Comparison of ENCODE assay signal across 10 cellular contexts in the genomic region with DNA sequence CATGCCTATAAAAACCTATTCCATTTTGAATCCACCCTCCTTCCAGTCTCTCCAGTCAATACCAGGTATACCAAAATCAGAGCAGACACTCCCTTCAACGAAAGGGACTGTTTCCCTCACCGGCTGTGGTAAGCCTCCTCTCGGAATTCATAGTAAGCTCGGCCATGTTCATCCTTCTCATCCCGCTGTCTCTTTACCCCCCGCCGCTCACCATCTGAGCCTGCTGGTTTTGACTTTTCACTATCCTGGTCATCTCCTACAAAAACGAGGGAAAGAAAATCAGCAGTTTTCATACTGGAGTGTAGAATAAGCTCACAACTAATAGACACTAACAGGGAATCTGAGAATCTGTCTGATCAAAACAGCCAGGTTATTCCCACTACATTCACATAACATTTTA. TPM values are rescaled to one million over a fixed set of nuclear protein-coding genes. Genes with fewer than 3 reads are reported as not detected.
DNase-seq lines count a peak whose midpoint lies in the region; ATAC-seq and TF ChIP-seq lines count a peak whose summit lies in the region.
"Had no signal": no experiment of that assay in that cellular context is flagged by ENCODE, and none has a peak within 500 bp of the region (broad histone marks: within the 10 kb centered on the region; RNA-seq: fewer than 3 reads in every experiment).

No MANE protein-coding gene starts in this region.

- CTCF ChIA-PET in SK-N-SH (lab: Yijun Ruan, JAX) = interaction anchor here (1.0 to 1.9 kb wide), 4 partner anchors 30 to 133 kb away, joined by 3 to 6 read pairs (median 4); a partner anchor contains a TSS
- CTCF ChIA-PET in activated B cell treated with CpG ODN at 0.5 μM for 24 hours (lab: Charles Lee) = no interaction called here

- peaks cover 89% of the 10 kb centered on the region for H3K36me3 Mint-ChIP-seq in activated B cell treated with CpG ODN at 0.5 μM for 24 hours (ENCODE audit: low read depth)

- peaks cover 51 to 66% of the 10 kb centered on the region in 2 experiments for H3K36me3 ChIP-seq in SK-N-SH (replicated peaks in 1 of 2; ENCODE audit: control insufficient read depth in 1 of 2, insufficient read depth in 2 of 2, low read length in 1 of 2)

- no peak for TF ChIP-seq RAD21 in SK-N-SH (IDR thresholded peaks at IDR 0.05; ENCODE audit: low read length)

- no peaks in the 10 kb centered on the region for H3K27me3 Mint-ChIP-seq in activated B cell treated with CpG ODN at 0.5 μM for 24 hours

- ATAC-seq in SK-N-SH treated with all-trans-retinoic acid at 6 μM for 48 hours (no peak), activated B cell treated with CpG ODN at 0.5 μM for 24 hours (ENCODE audit: low read depth) (no peak), GM18502 (IDR thresholded peaks at IDR 0.05; ENCODE audit: poor library complexity, unreplicated experiment) (no peak)

- peaks cover 26% of the 10 kb centered on the region for H3F3A ChIP-seq in SK-N-SH (replicated peaks; ENCODE audit: insufficient read depth)

- H3K4me2 ChIP-seq in SK-N-SH = peak overlapping the region; percentile 93

- H3K27me3 ChIP-seq in SK-N-SH (ENCODE audit: insufficient read depth) = no peaks in the 10 kb centered on the region

- H3K9ac ChIP-seq in SK-N-SH = peak overlapping the region; percentile 88; the same call in 1 of the 2 replicates

- H4K20me1 ChIP-seq in SK-N-SH (ENCODE audit: insufficient read depth) = peaks cover 36% of the 10 kb centered on the region

- no peak for DNase-seq in SK-N-SH
- DNase-seq in activated B cell treated with CpG ODN at 0.5 μM for 24 hours = no peak
- DNase-seq in fibroblast of mammary gland (ENCODE audit: low read depth) = no peak
- no peak for DNase-seq in skeletal muscle cell (ENCODE audit: low read depth)
- DNase-seq in DMS 273 (lab: John Stamatoyannopoulos, UW; ENCODE audit: unreplicated experiment) = no peak
- no peak for DNase-seq in GM20000 (ENCODE audit: low spot score)
- DNase-seq: ACHN, cortex of kidney had no signal

- POLR2A ChIA-PET in SK-N-SH (lab: Yijun Ruan, JAX) (interaction anchor here (0.9 to 4.5 kb wide), 3 partner anchors 14 to 117 kb away, joined by 3 to 24 read pairs (median 3); no protein-coding TSS in a partner anchor), activated B cell treated with CpG ODN at 0.5 μM for 24 hours (lab: Charles Lee) (interaction anchor here (0.6 to 8.9 kb wide), 6 partner anchors 10 to 117 kb away, joined by 3 to 188 read pairs (median 3); a partner anchor contains a TSS)

- H2AFZ ChIP-seq in SK-N-SH (ENCODE audit: low read depth) = no peak overlapping the region

- WGBS in SK-N-SH (ENCODE audit: low lambda C conversion rate) = 56% methylated on average over 8 of the region's 8 CpGs

- H3K4me3 Mint-ChIP-seq in activated B cell treated with CpG ODN at 0.5 μM for 24 hours = peak overlapping the region; percentile 98

- no peaks in the 10 kb centered on the region for H3K9me2 ChIP-seq in SK-N-SH

- intact Hi-C loops in activated B cell treated with CpG ODN at 0.5 μM for 24 hours (cut with micrococcal nuclease) = no loop called here

- no peaks in the 10 kb centered on the region for H3K9me3 ChIP-seq in SK-N-SH

- H3K4me3 ChIP-seq in SK-N-SH (ENCODE audit: low read depth in 2 of 2, low read length in 1 of 2) (peak overlapping the region; percentile 89 to 92), fibroblast of mammary gland (ENCODE audit: control insufficient read depth, low read depth, low read length) (peak overlapping the region; percentile 98), skeletal muscle cell (ENCODE audit: low read depth, low read length) (peak overlapping the region; percentile 99)

- TF ChIP-seq CTCF in SK-N-SH (IDR thresholded peaks at IDR 0.05) = no peak
- TF ChIP-seq CTCF in activated B cell treated with CpG ODN at 0.5 μM for 24 hours (IDR thresholded peaks at IDR 0.05) = no peak
- TF ChIP-seq CTCF in fibroblast of mammary gland (conservative IDR thresholded peaks at IDR 0.05; ENCODE audit: control insufficient read depth, insufficient read depth, low read depth, low read length) = no peak
- TF ChIP-seq CTCF in GM20000 (IDR thresholded peaks at IDR 0.05; ENCODE audit: extremely low read depth, missing control alignments) = no peak

- no peak for TF ChIP-seq EP300 in SK-N-SH (IDR thresholded peaks at IDR 0.05; ENCODE audit: borderline replicate concordance in 1 of 2, low read depth in 1 of 2, low read length in 1 of 2)

- peaks cover 9 to 15% of the 10 kb centered on the region in 2 experiments; a peak in 3 of 4 replicates for H3K4me1 ChIP-seq in SK-N-SH (ENCODE audit: control insufficient read depth in 1 of 2, insufficient read depth in 2 of 2, low read depth in 1 of 2, low read length in 1 of 2)

- H3K27ac ChIP-seq in SK-N-SH (ENCODE audit: low read depth in 2 of 2, low read length in 1 of 2) = no peak overlapping the region

- no peaks in the 10 kb centered on the region for H3K9me3 Mint-ChIP-seq in activated B cell treated with CpG ODN at 0.5 μM for 24 hours

- peaks cover 84% of the 10 kb centered on the region for H3K79me2 ChIP-seq in SK-N-SH (ENCODE audit: insufficient read depth)

- peaks cover 44% of the 10 kb centered on the region for H3K4me1 Mint-ChIP-seq in activated B cell treated with CpG ODN at 0.5 μM for 24 hours

- peak overlapping the region; percentile 46 for H3K27ac Mint-ChIP-seq in activated B cell treated with CpG ODN at 0.5 μM for 24 hours

TF ChIP-seq in SK-N-SH, 30 proteins besides CTCF, POLR2A, EP300 and RAD21 (continues in another document):
- TF ChIP-seq, protein P1, sequence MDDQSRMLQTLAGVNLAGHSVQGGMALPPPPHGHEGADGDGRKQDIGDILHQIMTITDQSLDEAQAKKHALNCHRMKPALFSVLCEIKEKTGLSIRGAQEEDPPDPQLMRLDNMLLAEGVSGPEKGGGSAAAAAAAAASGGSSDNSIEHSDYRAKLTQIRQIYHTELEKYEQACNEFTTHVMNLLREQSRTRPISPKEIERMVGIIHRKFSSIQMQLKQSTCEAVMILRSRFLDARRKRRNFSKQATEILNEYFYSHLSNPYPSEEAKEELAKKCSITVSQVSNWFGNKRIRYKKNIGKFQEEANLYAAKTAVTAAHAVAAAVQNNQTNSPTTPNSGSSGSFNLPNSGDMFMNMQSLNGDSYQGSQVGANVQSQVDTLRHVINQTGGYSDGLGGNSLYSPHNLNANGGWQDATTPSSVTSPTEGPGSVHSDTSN (IDR thresholded peaks at IDR 0.05) = no peak
- TF ChIP-seq NRF1 (IDR thresholded peaks at IDR 0.05; ENCODE audit: low read depth, low read length) = no peak
- TF ChIP-seq RFX5 (IDR thresholded peaks at IDR 0.05; ENCODE audit: low read length) = no peak
- no peak for TF ChIP-seq ELF1 (IDR thresholded peaks at IDR 0.05)

TF ChIP-seq in SK-N-SH treated with all-trans-retinoic acid at 6 μM for 48 hours, 23 proteins besides CTCF, POLR2A, EP300 and RAD21:
- TF ChIP-seq PPARA (CRISPR knock-in tag; IDR thresholded peaks at IDR 0.05; ENCODE audit: borderline replicate concordance) = no peak
- TF ChIP-seq ZC3H10 (CRISPR knock-in tag; IDR thresholded peaks at IDR 0.05) = no peak
- no peak for TF ChIP-seq ZFP3 (CRISPR knock-in tag; IDR thresholded peaks at IDR 0.05)
- TF ChIP-seq ISL1 (CRISPR knock-in tag; IDR thresholded peaks at IDR 0.05) = no peak
- TF ChIP-seq, protein P2, sequence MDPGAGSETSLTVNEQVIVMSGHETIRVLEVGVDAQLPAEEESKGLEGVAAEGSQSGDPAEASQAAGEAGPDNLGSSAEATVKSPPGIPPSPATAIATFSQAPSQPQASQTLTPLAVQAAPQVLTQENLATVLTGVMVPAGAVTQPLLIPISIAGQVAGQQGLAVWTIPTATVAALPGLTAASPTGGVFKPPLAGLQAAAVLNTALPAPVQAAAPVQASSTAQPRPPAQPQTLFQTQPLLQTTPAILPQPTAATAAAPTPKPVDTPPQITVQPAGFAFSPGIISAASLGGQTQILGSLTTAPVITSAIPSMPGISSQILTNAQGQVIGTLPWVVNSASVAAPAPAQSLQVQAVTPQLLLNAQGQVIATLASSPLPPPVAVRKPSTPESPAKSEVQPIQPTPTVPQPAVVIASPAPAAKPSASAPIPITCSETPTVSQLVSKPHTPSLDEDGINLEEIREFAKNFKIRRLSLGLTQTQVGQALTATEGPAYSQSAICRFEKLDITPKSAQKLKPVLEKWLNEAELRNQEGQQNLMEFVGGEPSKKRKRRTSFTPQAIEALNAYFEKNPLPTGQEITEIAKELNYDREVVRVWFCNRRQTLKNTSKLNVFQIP (CRISPR knock-in tag; IDR thresholded peaks at IDR 0.05; ENCODE audit: borderline replicate concordance, low read depth) = no peak
TF ChIP-seq in SK-N-SH treated with all-trans-retinoic acid at 6 μM for 48 hours: peak in this region for 0.

RNA-seq across cellular contexts. Expression of a gene that starts 3.1 kb away (rescaled TPM):
- 31.0 and 33.5 TPM in 2 replicates for polyA plus RNA-seq in SK-N-SH (2012; rRNA removed)
- 35.1 and 36.8 TPM in 2 replicates for polyA plus RNA-seq in SK-N-SH (2012; cell fraction: cytosol; rRNA removed)
- 12.0 and 19.6 TPM in 2 replicates for polyA plus RNA-seq in SK-N-SH (2012; cell fraction: nucleus; rRNA removed)
- 58.2 and 63.9 TPM in 2 replicates for total RNA-seq in activated B cell treated with CpG ODN at 0.5 μM for 24 hours

RNA-seq across cellular contexts. Expression of a gene that starts 4.1 kb away (rescaled TPM):
- 31.3 and 37.5 TPM in 2 replicates for polyA plus RNA-seq in SK-N-SH (2012; rRNA removed)
- 28.6 and 29.3 TPM in 2 replicates for polyA plus RNA-seq in SK-N-SH (2012; cell fraction: cytosol; rRNA removed)
- polyA plus RNA-seq in SK-N-SH (2012; cell fraction: nucleus; rRNA removed) = 60.8 and 68.1 TPM in 2 replicates
- total RNA-seq in activated B cell treated with CpG ODN at 0.5 μM for 24 hours = 35.5 and 44.0 TPM in 2 replicates

RNA-seq across cellular contexts. Expression of a gene that starts 16.7 kb away (rescaled TPM):
- polyA plus RNA-seq in SK-N-SH (2012; rRNA removed) = 0.11 and 0.16 TPM in 2 replicates
- polyA plus RNA-seq in SK-N-SH (2012; cell fraction: cytosol; rRNA removed) = 0.09 and 0.10 TPM in 2 replicates
- 0.12 and 0.28 TPM in 2 replicates for polyA plus RNA-seq in SK-N-SH (2012; cell fraction: nucleus; rRNA removed)
- 1.8 and 2.7 TPM in 2 replicates for total RNA-seq in activated B cell treated with CpG ODN at 0.5 μM for 24 hours

RNA-seq across cellular contexts. Expression of a gene that starts 16.9 kb away (rescaled TPM):
- 81.5 and 118 TPM in 2 replicates for polyA plus RNA-seq in SK-N-SH (2012; rRNA removed)
- polyA plus RNA-seq in SK-N-SH (2012; cell fraction: cytosol; rRNA removed) = 48.4 and 73.1 TPM in 2 replicates
- 102 and 146 TPM in 2 replicates for polyA plus RNA-seq in SK-N-SH (2012; cell fraction: nucleus; rRNA removed)
- total RNA-seq in activated B cell treated with CpG ODN at 0.5 μM for 24 hours = 18.6 and 27.8 TPM in 2 replicates

RNA-seq across cellular contexts. Expression of a gene that starts 29.8 kb away (rescaled TPM):
- polyA plus RNA-seq in SK-N-SH (2012; rRNA removed) = 2.1 and 3.3 TPM in 2 replicates
- polyA plus RNA-seq in SK-N-SH (2012; cell fraction: cytosol; rRNA removed) = 2.4 and 3.7 TPM in 2 replicates
- polyA plus RNA-seq in SK-N-SH (2012; cell fraction: nucleus; rRNA removed) = 3.6 and 4.2 TPM in 2 replicates
- total RNA-seq in activated B cell treated with CpG ODN at 0.5 μM for 24 hours = 17.6 and 19.9 TPM in 2 replicates
